18 cellular contexts compared by ENCODE assay signal in the genomic region with DNA sequence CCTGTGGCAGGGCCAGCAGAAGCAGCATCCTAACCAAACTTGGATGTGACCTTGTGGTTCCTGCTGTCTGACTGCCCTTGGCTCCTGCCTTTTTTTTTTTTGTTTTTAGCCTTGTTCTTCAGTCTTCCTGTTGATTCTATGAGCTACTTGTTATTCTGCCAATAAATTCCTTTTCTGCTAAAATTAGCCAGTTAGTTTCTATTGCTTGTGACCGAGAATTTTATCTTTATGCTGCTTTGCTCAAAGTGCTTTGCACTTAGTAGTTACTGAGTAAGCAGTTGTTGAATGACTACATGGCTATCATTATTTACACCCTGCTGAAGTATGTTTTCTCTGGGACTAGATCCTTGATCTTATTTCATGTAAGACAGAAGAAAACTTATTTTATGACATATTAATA. TPM values are rescaled to one million over a fixed set of nuclear protein-coding genes. Genes with fewer than 3 reads are reported as not detected.
DNase-seq lines count a peak whose midpoint lies in the region; ATAC-seq and TF ChIP-seq lines count a peak whose summit lies in the region.
"Had no signal": no experiment of that assay in that cellular context is flagged by ENCODE, and none has a peak within 500 bp of the region (broad histone marks: within the 10 kb centered on the region; RNA-seq: fewer than 3 reads in every experiment).

No MANE protein-coding gene starts in this region.

- peaks cover 10 to 20% of the 10 kb centered on the region in 2 donors for H3K4me1 ChIP-seq in thoracic aorta (ENCODE audit: control insufficient read depth in 1 of 2, low read depth in 2 of 2)
- H3K4me1 ChIP-seq: A549, BLaER1 had no signal

- H3K9me3 ChIP-seq in thoracic aorta, result no peaks in the 10 kb centered on the region
- H3K9me3 ChIP-seq: A549, BLaER1 had no signal

- no peak overlapping the region for H3K27ac Mint-ChIP-seq in activated naive CD4-positive, alpha-beta T cell treated with anti-CD3 and anti-CD28 coated beads for 36 hours
- H3K27ac Mint-ChIP-seq: CD4-positive, alpha-beta memory T cell; HFFc6 had no signal

- ATAC-seq in thoracic aorta (ENCODE audit: insufficient number of reproducible peaks, low FRiP score, low read depth) (peak; percentile 36), GM21360 (IDR thresholded peaks at IDR 0.05; ENCODE audit: unreplicated experiment) (no peak), GM18517 (IDR thresholded peaks at IDR 0.05; ENCODE audit: unreplicated experiment) (no peak)
- ATAC-seq: A549 had no signal

- H3K9me3 Mint-ChIP-seq in activated naive CD4-positive, alpha-beta T cell treated with anti-CD3 and anti-CD28 coated beads for 36 hours, result no peaks in the 10 kb centered on the region
- H3K9me3 Mint-ChIP-seq: HFFc6 had no signal

- CTCF ChIA-PET in activated naive CD4-positive, alpha-beta T cell treated with anti-CD3 and anti-CD28 coated beads for 36 hours (lab: Charles Lee), result no interaction called here

- no peaks in the 10 kb centered on the region for H3K4me1 Mint-ChIP-seq in activated naive CD4-positive, alpha-beta T cell treated with anti-CD3 and anti-CD28 coated beads for 36 hours (ENCODE audit: low read depth)
- H3K4me1 Mint-ChIP-seq: CD4-positive, alpha-beta memory T cell had no signal

- H3K36me3 Mint-ChIP-seq in activated naive CD4-positive, alpha-beta T cell treated with anti-CD3 and anti-CD28 coated beads for 36 hours (ENCODE audit: low read depth), result no peaks in the 10 kb centered on the region
- H3K36me3 Mint-ChIP-seq: CD4-positive, alpha-beta memory T cell had no signal

- intact Hi-C loops in activated naive CD4-positive, alpha-beta T cell treated with anti-CD3 and anti-CD28 coated beads for 36 hours (cut with micrococcal nuclease), result no loop called here

- DNase-seq in EH (ENCODE audit: low read depth), result peak; percentile 11
- DNase-seq in astrocyte of the hippocampus (ENCODE audit: low read depth, low spot score), result peak; percentile 42
- DNase-seq in fibroblast of the aortic adventitia (ENCODE audit: low read depth), result peak; percentile 32
- DNase-seq in thoracic aorta (ENCODE audit: low spot score), result no peak
- no peak for DNase-seq in activated naive CD4-positive, alpha-beta T cell treated with anti-CD3 and anti-CD28 coated beads for 36 hours
- DNase-seq: CD4-positive, alpha-beta memory T cell; DMS153; H7; HFFc6; NCI-H1417 treated with DMSO at 0.1 percent for 48 hours; NCI-H2029; NCI-H345; NCI-H524 treated with DMSO at 0.1 percent for 48 hours; SIG-M5 had no signal

- TF ChIP-seq CTCF in fibroblast of the aortic adventitia (IDR thresholded peaks at IDR 0.05; ENCODE audit: insufficient read depth, low read length), result no peak
- no peak for TF ChIP-seq CTCF in thoracic aorta (IDR thresholded peaks at IDR 0.05)

- H3K27ac ChIP-seq in thoracic aorta, result peak overlapping the region; percentile 63 to 72
- H3K27ac ChIP-seq: A549, BLaER1 had no signal

- H3K27me3 ChIP-seq in thoracic aorta (replicated peaks; ENCODE audit: insufficient read depth), result no peaks in the 10 kb centered on the region
- H3K27me3 ChIP-seq: BLaER1 had no signal

- H3K27me3 Mint-ChIP-seq in activated naive CD4-positive, alpha-beta T cell treated with anti-CD3 and anti-CD28 coated beads for 36 hours (ENCODE audit: low read depth), result no peaks in the 10 kb centered on the region
- H3K27me3 Mint-ChIP-seq: CD4-positive, alpha-beta memory T cell had no signal

- H3K36me3 ChIP-seq in thoracic aorta, result no peaks in the 10 kb centered on the region
- H3K36me3 ChIP-seq: BLaER1 had no signal

- H3K4me3 ChIP-seq in fibroblast of the aortic adventitia (ENCODE audit: low read depth, low read length) (no peak overlapping the region), thoracic aorta (no peak overlapping the region)
- H3K4me3 ChIP-seq: A549, BLaER1 had no signal

- no peak overlapping the region for H3K4me3 Mint-ChIP-seq in activated naive CD4-positive, alpha-beta T cell treated with anti-CD3 and anti-CD28 coated beads for 36 hours
- H3K4me3 Mint-ChIP-seq: CD4-positive, alpha-beta memory T cell; HFFc6 had no signal

RNA-seq across cellular contexts. Expression of a gene that starts 20.8 kb away (rescaled TPM):
- 8.8 and 16.8 TPM in 2 replicates for total RNA-seq in fibroblast of the aortic adventitia (ENCODE audit: low replicate concordance)
- 1 to 10 TPM; 5.7 to 9.9 TPM for total RNA-seq in thoracic aorta
- total RNA-seq in activated naive CD4-positive, alpha-beta T cell treated with anti-CD3 and anti-CD28 coated beads for 36 hours, result 1 to 10 TPM; 7.2 to 8.0 TPM

Comparison
In these comparisons a context has a peak if more than half of its experiments do, and no peak if none do; other contexts are left out.
1. DNase-seq: peak in EH (single experiment), astrocyte of the hippocampus (single experiment) and fibroblast of the aortic adventitia (single experiment); none in thoracic aorta (single experiment) and activated naive CD4-positive, alpha-beta T cell treated with anti-CD3 and anti-CD28 coated beads for 36 hours (single experiment).